In genomic region chr4:8125526-8126056, GRCh38 we compare ENCODE assay signal across 34 cellular contexts.
"Had no signal": no experiment of that assay in that cellular context is flagged by ENCODE, and none has a peak within 500 bp of the region (broad histone marks: within the 10 kb centered on the region; RNA-seq: fewer than 3 reads in every experiment).

No MANE protein-coding gene starts in this region.

- DNase-seq: activated B cell treated with CpG ODN at 0.5 μM for 24 hours; activated CD4-positive, alpha-beta T cell treated with anti-CD3 and anti-CD28 coated beads for 48 hours; activated CD4-positive, alpha-beta T cell treated with anti-CD3 and anti-CD28 coated beads, Interleukin-2, amount 50 U/mL, for 1 hour; activated CD4-positive, alpha-beta T cell treated with anti-CD3 and anti-CD28 coated beads, Interleukin-2, amount 50 U/mL, for 48 hours; activated CD8-positive, alpha-beta memory T cell treated with anti-CD3 and anti-CD28 coated beads for 24 hours; activated CD8-positive, alpha-beta T cell treated with anti-CD3 and anti-CD28 coated beads for 36 hours; activated effector memory CD4-positive, alpha-beta T cell treated with Interleukin-2 at 50 U/mL for 16 hours; activated gamma-delta T cell treated with Interleukin-2 at 50 U/mL for 16 hours; activated naive CD4-positive, alpha-beta T cell treated with Interleukin-2 at 50 U/mL for 16 hours; activated naive CD8-positive, alpha-beta T cell treated with anti-CD3 and anti-CD28 coated beads for 36 hours; activated naive CD8-positive, alpha-beta T cell treated with anti-CD3 and anti-CD28 coated beads, Interleukin-2, amount 50 U/mL, for 24 hours; activated T-cell treated with anti-CD3 and anti-CD28 coated beads, Interleukin-2, amount 50 U/mL, for 4 hours; adrenal gland; amygdala; aorta; body of pancreas; central memory CD4-positive, alpha-beta T cell; cerebellar nuclear complex; colonic mucosa; effector CD8-positive, alpha-beta T cell; esophagus squamous epithelium; glutamatergic neuron; heart left ventricle; T-helper 1 cell; T-helper 17 cell; T1000; WERI-Rb-1 had no signal

- H3K4me1 ChIP-seq: colonic mucosa, esophagus squamous epithelium had no signal

- H3K36me3 ChIP-seq: adrenal gland, cardiac muscle cell, colonic mucosa, heart left ventricle, WERI-Rb-1 had no signal

- H3K9me3 ChIP-seq: adrenal gland, body of pancreas, colonic mucosa, esophagus squamous epithelium, heart left ventricle had no signal

- H3K27ac ChIP-seq: adrenal gland, body of pancreas, cardiac muscle cell, colonic mucosa, epithelial cell of prostate, esophagus squamous epithelium, heart left ventricle, WERI-Rb-1 had no signal

- H3K4me3 ChIP-seq: adrenal gland, body of pancreas, cardiac muscle cell, colonic mucosa, esophagus squamous epithelium, heart left ventricle had no signal

- H3K27me3 ChIP-seq: adrenal gland, body of pancreas, cardiac muscle cell, colonic mucosa, esophagus squamous epithelium, heart left ventricle had no signal

- FAIRE-seq: endometrium, endothelial cell of umbilical vein, frontal cortex had no signal

- ATAC-seq: activated CD4-positive, CD25-positive, alpha-beta regulatory T cell treated with anti-CD3 and anti-CD28 coated beads, Interleukin-2, amount 50 U/mL, for 24 hours; activated CD8-positive, alpha-beta T cell treated with anti-CD3 and anti-CD28 coated beads for 36 hours; activated naive CD8-positive, alpha-beta T cell treated with anti-CD3 and anti-CD28 coated beads, Interleukin-2, amount 50 U/mL, for 24 hours; activated T-cell treated with anti-CD3 and anti-CD28 coated beads, Interleukin-2, amount 50 U/mL, for 4 hours; activated T-helper 17 cell treated with anti-CD3 and anti-CD28 coated beads, Interleukin-2, amount 50 U/mL, for 72 hours; body of pancreas; heart left ventricle; T-helper 17 cell had no signal
